Comparison of ENCODE assay signal across 8 cellular contexts in the genomic region with DNA sequence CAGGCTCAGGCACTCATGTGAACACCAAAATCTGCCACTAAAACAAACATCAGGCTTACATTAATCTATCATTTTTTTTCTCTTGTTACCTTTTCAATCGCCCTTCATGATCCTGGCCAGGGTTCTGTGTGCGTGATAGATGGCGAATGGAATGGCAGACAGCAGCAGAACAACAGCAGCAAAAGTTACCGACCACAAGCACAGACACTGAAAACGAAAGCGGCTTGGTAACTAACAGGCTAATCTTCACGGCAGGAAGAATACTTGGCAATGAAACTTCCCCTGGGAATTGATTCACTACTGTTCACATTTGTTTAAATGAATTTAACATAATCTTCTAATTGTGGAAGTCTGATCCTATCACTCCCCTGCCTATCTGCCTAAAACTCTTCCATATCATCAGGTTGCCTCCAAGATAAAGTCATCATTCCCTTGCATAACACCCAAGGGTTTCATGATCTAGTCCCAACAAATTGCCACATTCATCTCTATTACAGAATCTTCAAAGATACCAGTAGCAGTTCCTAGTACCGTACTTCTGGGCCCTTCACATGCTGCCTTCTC. TPM values are rescaled to one million over a fixed set of nuclear protein-coding genes. Genes with fewer than 3 reads are reported as not detected.
A peak's percentile ranks its signal among the peaks of the same experiment; 100 is the strongest.
DNase-seq lines count a peak whose midpoint lies in the region; ATAC-seq and TF ChIP-seq lines count a peak whose summit lies in the region.

No MANE protein-coding gene starts in this region.

- no peaks in the 10 kb centered on the region for H3K27me3 ChIP-seq in left ventricle myocardium inferior (ENCODE audit: low read depth)

- peak overlapping the region; percentile 99 for H3K27ac Mint-ChIP-seq in Calu3 (ENCODE audit: unreplicated experiment)
- no peak overlapping the region for H3K27ac Mint-ChIP-seq in T-helper 2 cell treated with Interferon-gamma antibody and Interleukin-4, amounts not matched to agents 5 μg/mL and 100 μg/mL, for 36 hours

- intact Hi-C loops in Calu3 (cut with micrococcal nuclease; ENCODE audit: unreplicated experiment) (loop anchor here (2.0 kb wide), 1 partner anchor 23 kb away; no protein-coding TSS in a partner anchor), left ventricle myocardium inferior (cut with micrococcal nuclease) (no loop called here)

- DNase-seq in Calu3 (no peak), left ventricle myocardium inferior (no peak), NCI-H510A treated with DMSO at 0.1 percent for 48 hours (lab: John Stamatoyannopoulos, UW) (no peak)
- no peak for DNase-seq in T-helper 2 cell treated with Interferon-gamma antibody and Interleukin-4, amounts not matched to agents 5 μg/mL and 100 μg/mL, for 36 hours (ENCODE audit: low spot score)
- DNase-seq in activated effector memory CD4-positive, alpha-beta T cell treated with anti-CD3 and anti-CD28 coated beads, Interleukin-2, amount 50 U/mL, for 16 hours = no peak

- peak overlapping the region; percentile 87 for H3K27ac ChIP-seq in left ventricle myocardium inferior (replicated peaks)
- peak overlapping the region in 19 of 21 experiments; percentile 9 to 81 (median 60) for H3K27ac ChIP-seq in skin epidermis

- peaks cover 86% of the 10 kb centered on the region for H3K4me1 Mint-ChIP-seq in Calu3 (ENCODE audit: low read depth, unreplicated experiment)
- peaks cover 5% of the 10 kb centered on the region for H3K4me1 Mint-ChIP-seq in T-helper 2 cell treated with Interferon-gamma antibody and Interleukin-4, amounts not matched to agents 5 μg/mL and 100 μg/mL, for 36 hours (ENCODE audit: low read depth)

- CTCF ChIA-PET in Calu3 (lab: Charles Lee) = interaction anchor here (0.6 to 1.3 kb wide), 5 partner anchors 8 to 31 kb away, joined by 3 to 9 read pairs (median 5); no protein-coding TSS in a partner anchor

- no peaks in the 10 kb centered on the region for H3K36me3 ChIP-seq in left ventricle myocardium inferior

- H3K9me3 ChIP-seq in left ventricle myocardium inferior (replicated peaks) = no peaks in the 10 kb centered on the region

- no peaks in the 10 kb centered on the region for H3K27me3 Mint-ChIP-seq in Calu3 (ENCODE audit: unreplicated experiment)
- H3K27me3 Mint-ChIP-seq in T-helper 2 cell treated with Interferon-gamma antibody and Interleukin-4, amounts not matched to agents 5 μg/mL and 100 μg/mL, for 36 hours (ENCODE audit: low read depth) = peaks cover 10% of the 10 kb centered on the region

- peaks cover 69% of the 10 kb centered on the region for H3K36me3 Mint-ChIP-seq in Calu3 (ENCODE audit: insufficient read depth, unreplicated experiment)
- H3K36me3 Mint-ChIP-seq in T-helper 2 cell treated with Interferon-gamma antibody and Interleukin-4, amounts not matched to agents 5 μg/mL and 100 μg/mL, for 36 hours (ENCODE audit: low read depth) = no peaks in the 10 kb centered on the region

- H3K9me3 Mint-ChIP-seq in Calu3 (ENCODE audit: low read depth, unreplicated experiment) = no peaks in the 10 kb centered on the region
- H3K9me3 Mint-ChIP-seq in T-helper 2 cell treated with Interferon-gamma antibody and Interleukin-4, amounts not matched to agents 5 μg/mL and 100 μg/mL, for 36 hours = no peaks in the 10 kb centered on the region

- peaks cover 83% of the 10 kb centered on the region for H3K4me1 ChIP-seq in left ventricle myocardium inferior

- TSS peak; percentile 94 for BruUV-seq in Calu3 (replicated peaks; lab: Mats Ljungman, UMichigan)

- H3K4me3 ChIP-seq in left ventricle myocardium inferior = peak overlapping the region; percentile 60
- H3K4me3 ChIP-seq in skin epidermis = peak overlapping the region in 4 of 7 experiments; percentile 4 to 29 (median 10)

- peak; percentile 55 for ATAC-seq in HG02840 (IDR thresholded peaks at IDR 0.05; ENCODE audit: low FRiP score, unreplicated experiment)
- no peak for ATAC-seq in GM21576 (IDR thresholded peaks at IDR 0.05; ENCODE audit: unreplicated experiment)

- peak overlapping the region; percentile 59 for H3K4me3 Mint-ChIP-seq in Calu3 (ENCODE audit: low read depth, unreplicated experiment)
- H3K4me3 Mint-ChIP-seq in T-helper 2 cell treated with Interferon-gamma antibody and Interleukin-4, amounts not matched to agents 5 μg/mL and 100 μg/mL, for 36 hours = peak overlapping the region; percentile 7

- no peak for TF ChIP-seq CTCF in Calu3 (IDR thresholded peaks at IDR 0.05; ENCODE audit: unreplicated experiment)
- TF ChIP-seq CTCF in left ventricle myocardium inferior (IDR thresholded peaks at IDR 0.05; ENCODE audit: borderline replicate concordance) = no peak

RNA-seq across cellular contexts. Expression of gene PTPRK, which starts 28.7 kb away (rescaled TPM):
- total RNA-seq in Calu3 (2022) (201 and 265 TPM in 2 replicates), left ventricle myocardium inferior (18.4 TPM)

Comparison
In these comparisons a context has a peak if more than half of its experiments do, and no peak if none do; other contexts are left out.
1. RNA of gene PTPRK, which starts 28.7 kb away (total RNA-seq): 201 to 265 TPM in Calu3; 18.4 TPM in left ventricle myocardium inferior (single experiment); every median in the first group is over 10 times any median in the second.